ENCODE assay signal across 21 cellular contexts in genomic region chr4:133464311-133464710, GRCh38.
"Had no signal": no experiment of that assay in that cellular context is flagged by ENCODE, and none has a peak within 500 bp of the region (broad histone marks: within the 10 kb centered on the region; RNA-seq: fewer than 3 reads in every experiment).

No MANE protein-coding gene starts in this region.

- H3K27me3 Mint-ChIP-seq: activated CD4-positive, alpha-beta T cell treated with anti-CD3 and anti-CD28 coated beads for 36 hours; activated naive CD8-positive, alpha-beta T cell treated with anti-CD3 and anti-CD28 coated beads, Interleukin-2, amount 10 ng/mL, durations not matched to agents 7 days and 5 days; natural killer cell treated with Interleukin-12 subunit alpha and Interleukin-12 subunit beta and Interleukin-15 and Interleukin-18, amount 100 ng/mL, for 72 hours had no signal

- H3K27ac Mint-ChIP-seq: activated CD4-positive, alpha-beta T cell treated with anti-CD3 and anti-CD28 coated beads for 36 hours; activated naive CD8-positive, alpha-beta T cell treated with anti-CD3 and anti-CD28 coated beads, Interleukin-2, amount 10 ng/mL, durations not matched to agents 7 days and 5 days; natural killer cell treated with Interleukin-12 subunit alpha and Interleukin-12 subunit beta and Interleukin-15 and Interleukin-18, amount 100 ng/mL, for 72 hours; T-helper 2 cell treated with Interferon-gamma antibody and Interleukin-4, amounts not matched to agents 5 μg/mL and 100 μg/mL, for 36 hours; WTC11 had no signal

- H3K27ac ChIP-seq: brain microvascular endothelial cell, lower lobe of right lung, parathyroid adenoma, upper lobe of right lung had no signal

- H3K79me2 ChIP-seq: parathyroid adenoma had no signal

- H3K9ac ChIP-seq: parathyroid adenoma had no signal

- DNase-seq: activated CD4-positive, alpha-beta T cell treated with anti-CD3 and anti-CD28 coated beads for 36 hours; activated CD4-positive, alpha-beta T cell treated with anti-CD3 and anti-CD28 coated beads, Interleukin-2, amount 50 U/mL, for 48 hours; activated naive CD8-positive, alpha-beta T cell treated with anti-CD3 and anti-CD28 coated beads, Interleukin-2, amount 10 ng/mL, durations not matched to agents 7 days and 5 days; activated T-cell treated with anti-CD3 and anti-CD28 coated beads for 4 hours; aorta; brain microvascular endothelial cell; cerebellar nuclear complex; effector CD4-positive, alpha-beta T cell; left colon; lower lobe of right lung; retina; stimulated activated CD4-positive, alpha-beta T cell treated with anti-CD3 and anti-CD28 coated beads, Interleukin-12 subunit alpha, Interleukin-12 subunit beta, amount 100 ng/mL, for 4 hours; stimulated activated CD4-positive, alpha-beta T cell treated with anti-CD3 and anti-CD28 coated beads, Interleukin-1b, Interleukin-23, amount 100 ng/mL, for 48 hours; stimulated activated CD8-positive, alpha-beta memory T cell treated with anti-CD3 and anti-CD28 coated beads, Interleukin-4, amount 100 ng/mL, for 48 hours; stimulated activated naive CD4-positive, alpha-beta T cell; upper lobe of right lung had no signal

- H3K4me3 Mint-ChIP-seq: activated CD4-positive, alpha-beta T cell treated with anti-CD3 and anti-CD28 coated beads for 36 hours; activated naive CD8-positive, alpha-beta T cell treated with anti-CD3 and anti-CD28 coated beads, Interleukin-2, amount 10 ng/mL, durations not matched to agents 7 days and 5 days; natural killer cell treated with Interleukin-12 subunit alpha and Interleukin-12 subunit beta and Interleukin-15 and Interleukin-18, amount 100 ng/mL, for 72 hours; T-helper 2 cell treated with Interferon-gamma antibody and Interleukin-4, amounts not matched to agents 5 μg/mL and 100 μg/mL, for 36 hours; WTC11 had no signal

- H3K27me3 ChIP-seq: brain microvascular endothelial cell, upper lobe of right lung had no signal

- H3K4me3 ChIP-seq: lower lobe of right lung, upper lobe of right lung had no signal

- H2AFZ ChIP-seq: parathyroid adenoma had no signal

- ATAC-seq: activated CD4-positive, alpha-beta T cell treated with anti-CD3 and anti-CD28 coated beads for 36 hours; esophagus mucosa; left colon; lower lobe of right lung; natural killer cell treated with Interleukin-12 subunit alpha and Interleukin-12 subunit beta and Interleukin-15 and Interleukin-18, amount 100 ng/mL, for 72 hours; upper lobe of right lung; WTC11 had no signal

- H3K36me3 Mint-ChIP-seq: activated naive CD8-positive, alpha-beta T cell treated with anti-CD3 and anti-CD28 coated beads, Interleukin-2, amount 10 ng/mL, durations not matched to agents 7 days and 5 days; WTC11 had no signal

- H3K9me3 Mint-ChIP-seq: WTC11 had no signal

- H3K36me3 ChIP-seq: brain microvascular endothelial cell, lower lobe of right lung, upper lobe of right lung had no signal

- H3K9me3 ChIP-seq: lower lobe of right lung, upper lobe of right lung had no signal

- H3K4me1 ChIP-seq: lower lobe of right lung, parathyroid adenoma, upper lobe of right lung had no signal

- H3K4me1 Mint-ChIP-seq: activated CD4-positive, alpha-beta T cell treated with anti-CD3 and anti-CD28 coated beads for 36 hours; activated naive CD8-positive, alpha-beta T cell treated with anti-CD3 and anti-CD28 coated beads, Interleukin-2, amount 10 ng/mL, durations not matched to agents 7 days and 5 days had no signal
